ENCODE assay signal across 8 cellular contexts in the genomic region with DNA sequence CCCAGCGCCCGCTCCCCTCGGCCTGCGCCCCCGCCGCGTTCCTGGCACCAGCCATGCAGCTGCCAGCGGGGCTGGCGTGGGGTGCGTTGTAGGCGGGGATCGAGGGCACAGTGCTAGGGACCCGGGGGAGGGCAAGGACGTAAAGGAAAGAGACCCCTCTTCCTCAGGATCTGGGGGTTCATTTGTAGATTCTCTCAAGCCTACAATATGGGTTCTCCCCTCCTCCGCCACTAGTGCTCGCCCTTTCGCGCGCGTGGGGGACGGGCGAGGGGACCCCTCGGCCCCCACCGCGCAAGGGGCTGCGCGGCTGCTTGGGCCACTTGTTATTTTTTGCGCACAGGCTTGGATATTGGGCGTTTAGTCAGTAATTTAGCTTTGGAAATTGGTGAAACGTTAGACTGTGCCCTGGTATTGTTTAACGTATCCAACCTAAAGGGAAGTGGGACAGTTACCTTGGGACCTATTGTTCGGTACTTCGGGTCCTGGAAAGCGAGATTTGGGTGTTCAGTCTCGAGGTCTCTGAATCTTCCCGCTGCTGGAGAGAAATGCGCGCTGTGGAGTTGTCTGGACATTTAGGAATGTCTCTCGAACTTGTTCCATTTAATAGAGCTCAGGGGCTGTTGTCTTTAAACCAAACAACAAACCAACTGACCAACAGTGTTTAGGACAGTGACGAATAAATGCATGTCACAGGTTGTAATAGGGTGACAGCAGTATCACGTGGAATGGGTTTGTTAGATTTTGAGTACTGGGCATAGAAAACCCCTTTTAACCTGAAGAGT. TPM values are rescaled to one million over a fixed set of nuclear protein-coding genes. Genes with fewer than 3 reads are reported as not detected.
A peak's percentile ranks its signal among the peaks of the same experiment; 100 is the strongest.
DNase-seq lines count a peak whose midpoint lies in the region; ATAC-seq lines count a peak whose summit lies in the region.

No MANE protein-coding gene starts in this region.

- H2AFZ ChIP-seq in GM23248 (peak overlapping the region; percentile 86), Karpas-422 (ENCODE audit: low read length) (peak overlapping the region; percentile 62)

- in situ Hi-C loops in GM23248 (cut with MboI), result no loop called here

- WGBS in GM23248 (ENCODE audit: low coverage in 1 of 2, low lambda C conversion rate in 2 of 2, missing lambda C conversion rate in 2 of 2), 2 experiments, result 1% methylated on average over 27 to 41 of the region's 41 CpGs

- DNase-seq in T-helper 2 cell treated with Interferon-gamma antibody and Interleukin-4, amounts not matched to agents 5 μg/mL and 100 μg/mL, for 36 hours (ENCODE audit: low spot score), result no peak
- DNase-seq in T-helper 2 cell (no peak), GM23248 (peak; percentile 76), Karpas-422 (peak; percentile 61), astrocyte of the hippocampus (ENCODE audit: low read depth, low spot score) (peak; percentile 71), islet precursor cell (peak; percentile 68), RPMI8226 (no peak)
- DNase-seq in stimulated activated naive CD8-positive, alpha-beta T cell treated with anti-CD3 and anti-CD28 coated beads, Interleukin-15, Interleukin-2, amounts not matched to agents 100 U/mL and 50 U/mL, for 24 hours, result no peak

- H3K27ac ChIP-seq in GM23248, result peak overlapping the region; percentile 80
- H3K27ac ChIP-seq in Karpas-422 (ENCODE audit: low read length), result peak overlapping the region; percentile 49

- H3K27me3 Mint-ChIP-seq in T-helper 2 cell treated with Interferon-gamma antibody and Interleukin-4, amounts not matched to agents 5 μg/mL and 100 μg/mL, for 36 hours (ENCODE audit: low read depth), result peaks cover 57% of the 10 kb centered on the region

- H3K4me3 ChIP-seq in GM23248 (peak overlapping the region; percentile 93), Karpas-422 (ENCODE audit: low read length) (peak overlapping the region; percentile 88)

- H3K36me3 ChIP-seq in GM23248 (ENCODE audit: low read depth), result no peaks in the 10 kb centered on the region
- no peaks in the 10 kb centered on the region for H3K36me3 ChIP-seq in Karpas-422 (ENCODE audit: insufficient read depth, low read length)

- H3K9me3 ChIP-seq in GM23248 (ENCODE audit: low read depth) (no peaks in the 10 kb centered on the region), Karpas-422 (ENCODE audit: low read length) (no peaks in the 10 kb centered on the region)

- H3K4me1 Mint-ChIP-seq in T-helper 2 cell treated with Interferon-gamma antibody and Interleukin-4, amounts not matched to agents 5 μg/mL and 100 μg/mL, for 36 hours (ENCODE audit: low read depth), result peaks cover 11% of the 10 kb centered on the region

- no peak overlapping the region for H3K27ac Mint-ChIP-seq in T-helper 2 cell treated with Interferon-gamma antibody and Interleukin-4, amounts not matched to agents 5 μg/mL and 100 μg/mL, for 36 hours

- H4K20me1 ChIP-seq in GM23248 (ENCODE audit: insufficient read depth) (no peaks in the 10 kb centered on the region), Karpas-422 (ENCODE audit: insufficient read depth, low read depth, low read length) (0 out of 2 replicates have a peak, but pooled peaks cover 4% of the 10 kb centered on the region)

- H3K9me2 ChIP-seq in GM23248 (ENCODE audit: insufficient read depth) (no peaks in the 10 kb centered on the region), Karpas-422 (replicated peaks; ENCODE audit: insufficient read depth, low read length) (no peaks in the 10 kb centered on the region)

- H3K4me1 ChIP-seq in GM23248 (ENCODE audit: insufficient read depth) (peaks cover 43% of the 10 kb centered on the region), Karpas-422 (ENCODE audit: low read length) (peaks cover 52% of the 10 kb centered on the region)

- H3K79me2 ChIP-seq in GM23248 (ENCODE audit: insufficient read depth) (peaks cover 55% of the 10 kb centered on the region), Karpas-422 (ENCODE audit: low read length) (peaks cover 53% of the 10 kb centered on the region)

- peaks cover 33% of the 10 kb centered on the region for H3F3A ChIP-seq in GM23248 (ENCODE audit: insufficient read depth)

- H3K4me3 Mint-ChIP-seq in T-helper 2 cell treated with Interferon-gamma antibody and Interleukin-4, amounts not matched to agents 5 μg/mL and 100 μg/mL, for 36 hours, result peak overlapping the region; percentile 59

- H3K9ac ChIP-seq in GM23248 (peak overlapping the region; percentile 92), Karpas-422 (ENCODE audit: low read length) (peak overlapping the region; percentile 85)

- peak; percentile 26 for ATAC-seq in stimulated activated naive CD8-positive, alpha-beta T cell treated with anti-CD3 and anti-CD28 coated beads, Interleukin-15, Interleukin-2, amounts not matched to agents 100 U/mL and 50 U/mL, for 24 hours

- no peaks in the 10 kb centered on the region for H3K36me3 Mint-ChIP-seq in T-helper 2 cell treated with Interferon-gamma antibody and Interleukin-4, amounts not matched to agents 5 μg/mL and 100 μg/mL, for 36 hours (ENCODE audit: low read depth)

- no peaks in the 10 kb centered on the region for H3K9me3 Mint-ChIP-seq in T-helper 2 cell treated with Interferon-gamma antibody and Interleukin-4, amounts not matched to agents 5 μg/mL and 100 μg/mL, for 36 hours

- H3K4me2 ChIP-seq in GM23248 (ENCODE audit: unreplicated experiment) (peak overlapping the region; percentile 99), Karpas-422 (ENCODE audit: low read depth, low read length, poor library complexity, severe bottlenecking) (peak overlapping the region; percentile 84)

- H3K27me3 ChIP-seq in GM23248 (replicated peaks; ENCODE audit: insufficient read depth) (no peaks in the 10 kb centered on the region), Karpas-422 (ENCODE audit: low read length) (no peaks in the 10 kb centered on the region)

RNA-seq across cellular contexts. Expression of a gene that starts 0.8 kb away (rescaled TPM):
- total RNA-seq in GM23248 (2014; rRNA removed; shearing (Covaris generic)), result 21.2 and 24.9 TPM in 2 replicates
- polyA plus RNA-seq in GM23248 (2016; fragmentation: Nextera tagmentation; extraction: Ambion mirVana), result 18.0 and 19.9 TPM in 2 replicates
- 100 and 121 TPM in 2 replicates for total RNA-seq in Karpas-422 (2014; rRNA removed; shearing (Covaris generic); ENCODE audit: low replicate concordance)

Comparison
In these comparisons a context has a peak if more than half of its experiments do, and no peak if none do; other contexts are left out.
1. DNase-seq: peak in GM23248 (single experiment), Karpas-422 (single experiment), astrocyte of the hippocampus (single experiment) and islet precursor cell (single experiment); none in T-helper 2 cell treated with Interferon-gamma antibody and Interleukin-4, amounts not matched to agents 5 μg/mL and 100 μg/mL, for 36 hours (single experiment), T-helper 2 cell (0 of 5), stimulated activated naive CD8-positive, alpha-beta T cell treated with anti-CD3 and anti-CD28 coated beads, Interleukin-15, Interleukin-2, amounts not matched to agents 100 U/mL and 50 U/mL, for 24 hours (single experiment) and RPMI8226 (single experiment).